In the genomic region with DNA sequence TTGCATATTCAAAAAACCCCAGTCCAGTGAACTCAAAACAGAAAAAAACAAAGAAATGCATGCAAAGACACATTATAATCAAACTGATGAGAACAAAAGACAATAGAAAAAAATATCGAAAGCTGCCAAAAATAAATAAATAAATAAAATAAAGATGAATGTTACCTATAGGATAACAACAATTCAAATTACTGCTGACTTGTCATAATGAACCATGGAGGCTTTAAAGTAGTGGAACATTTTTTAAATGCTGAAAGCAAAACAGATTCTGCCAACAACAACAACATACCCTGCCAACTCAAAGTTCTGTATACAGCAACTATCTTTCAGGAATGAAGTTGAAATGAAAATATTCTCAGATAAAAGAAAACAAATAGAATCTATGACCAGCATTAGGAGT, we compare ENCODE assay signal across 4 cellular contexts.
TF ChIP-seq lines count a peak whose summit lies in the region.

No MANE protein-coding gene starts in this region.

TF ChIP-seq in HepG2, 621 proteins besides CTCF, POLR2A, EP300 and RAD21:
- TF ChIP-seq MAFF (IDR thresholded peaks at IDR 0.05; ENCODE audit: low read depth, low read length) (peak; percentile 80), MAFK (conservative IDR thresholded peaks at IDR 0.05 in 1 of 2, IDR thresholded peaks at IDR 0.05 in 1 of 2; ENCODE audit: low read length in 2 of 2) (peak; percentile 82 to 87), SALL2 (CRISPR knock-in tag; IDR thresholded peaks at IDR 0.05) (no peak)

TF ChIP-seq in A549, 52 proteins besides CTCF, POLR2A, EP300 and RAD21:
- TF ChIP-seq MAFK (IDR thresholded peaks at IDR 0.05; ENCODE audit: partially characterized antibody): peak; percentile 59
- no peak for TF ChIP-seq EHMT2 (IDR thresholded peaks at IDR 0.05; ENCODE audit: low read depth)

TF ChIP-seq in IMR-90, 13 proteins besides CTCF, POLR2A, EP300 and RAD21:
- TF ChIP-seq CHD1 (IDR thresholded peaks at IDR 0.05; ENCODE audit: low read depth, low read length) (no peak), MAFK (IDR thresholded peaks at IDR 0.05; ENCODE audit: low read depth, low read length) (peak; percentile 44; the same call in 1 of the 2 replicates), FOS (IDR thresholded peaks at IDR 0.05; ENCODE audit: low read depth, low read length) (no peak)

TF ChIP-seq in K562, 482 proteins besides CTCF, POLR2A, EP300 and RAD21:
- TF ChIP-seq ZNF316 (IDR thresholded peaks at IDR 0.05) (peak; percentile 76), MAFG (tag; conservative IDR thresholded peaks at IDR 0.05) (peak; percentile 50; the same call in 1 of the 2 replicates), C11orf30 (IDR thresholded peaks at IDR 0.05; ENCODE audit: low read depth) (peak; percentile 55), MAFK (IDR thresholded peaks at IDR 0.05; ENCODE audit: low read length) (peak; percentile 20; the same call in 1 of the 2 replicates), MAFF (IDR thresholded peaks at IDR 0.05; ENCODE audit: low read length) (peak; percentile 40; the same call in 1 of the 2 replicates), ZNF347 (CRISPR knock-in tag; IDR thresholded peaks at IDR 0.05; ENCODE audit: low read depth) (no peak)
- TF ChIP-seq, protein P1, sequence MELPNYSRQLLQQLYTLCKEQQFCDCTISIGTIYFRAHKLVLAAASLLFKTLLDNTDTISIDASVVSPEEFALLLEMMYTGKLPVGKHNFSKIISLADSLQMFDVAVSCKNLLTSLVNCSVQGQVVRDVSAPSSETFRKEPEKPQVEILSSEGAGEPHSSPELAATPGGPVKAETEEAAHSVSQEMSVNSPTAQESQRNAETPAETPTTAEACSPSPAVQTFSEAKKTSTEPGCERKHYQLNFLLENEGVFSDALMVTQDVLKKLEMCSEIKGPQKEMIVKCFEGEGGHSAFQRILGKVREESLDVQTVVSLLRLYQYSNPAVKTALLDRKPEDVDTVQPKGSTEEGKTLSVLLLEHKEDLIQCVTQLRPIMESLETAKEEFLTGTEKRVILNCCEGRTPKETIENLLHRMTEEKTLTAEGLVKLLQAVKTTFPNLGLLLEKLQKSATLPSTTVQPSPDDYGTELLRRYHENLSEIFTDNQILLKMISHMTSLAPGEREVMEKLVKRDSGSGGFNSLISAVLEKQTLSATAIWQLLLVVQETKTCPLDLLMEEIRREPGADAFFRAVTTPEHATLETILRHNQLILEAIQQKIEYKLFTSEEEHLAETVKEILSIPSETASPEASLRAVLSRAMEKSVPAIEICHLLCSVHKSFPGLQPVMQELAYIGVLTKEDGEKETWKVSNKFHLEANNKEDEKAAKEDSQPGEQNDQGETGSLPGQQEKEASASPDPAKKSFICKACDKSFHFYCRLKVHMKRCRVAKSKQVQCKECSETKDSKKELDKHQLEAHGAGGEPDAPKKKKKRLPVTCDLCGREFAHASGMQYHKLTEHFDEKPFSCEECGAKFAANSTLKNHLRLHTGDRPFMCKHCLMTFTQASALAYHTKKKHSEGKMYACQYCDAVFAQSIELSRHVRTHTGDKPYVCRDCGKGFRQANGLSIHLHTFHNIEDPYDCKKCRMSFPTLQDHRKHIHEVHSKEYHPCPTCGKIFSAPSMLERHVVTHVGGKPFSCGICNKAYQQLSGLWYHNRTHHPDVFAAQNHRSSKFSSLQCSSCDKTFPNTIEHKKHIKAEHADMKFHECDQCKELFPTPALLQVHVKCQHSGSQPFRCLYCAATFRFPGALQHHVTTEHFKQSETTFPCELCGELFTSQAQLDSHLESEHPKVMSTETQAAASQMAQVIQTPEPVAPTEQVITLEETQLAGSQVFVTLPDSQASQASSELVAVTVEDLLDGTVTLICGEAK (IDR thresholded peaks at IDR 0.05): no peak
- TF ChIP-seq, protein P1 (CRISPR knock-in tag; IDR thresholded peaks at IDR 0.05): no peak
